7 cellular contexts compared by ENCODE assay signal in genomic region chr2:199704358-199705238, GRCh38.
A peak's percentile ranks its signal among the peaks of the same experiment; 100 is the strongest.
DNase-seq lines count a peak whose midpoint lies in the region; ATAC-seq, FAIRE-seq and TF ChIP-seq lines count a peak whose summit lies in the region.

No MANE protein-coding gene starts in this region.

- no peak overlapping the region for H3K27ac ChIP-seq in hepatocyte
- no peak overlapping the region for H3K27ac ChIP-seq in tibial nerve

- 80% methylated on average over 1 of the region's 1 CpG for WGBS in hepatocyte (ENCODE audit: low lambda C conversion rate, missing lambda C conversion rate)
- 80 to 83% methylated on average over 1 of the region's 1 CpG for WGBS in tibial nerve, 2 donors

- no peak overlapping the region for H3K27ac Mint-ChIP-seq in activated CD4-positive, alpha-beta T cell treated with anti-CD3 and anti-CD28 coated beads, Interleukin-2, amount 10 ng/mL, durations not matched to agents 7 days and 5 days

- no peak overlapping the region for H2AFZ ChIP-seq in hepatocyte

- H3K4me1 ChIP-seq in hepatocyte (ENCODE audit: insufficient read depth): no peaks in the 10 kb centered on the region
- no peaks in the 10 kb centered on the region for H3K4me1 ChIP-seq in tibial nerve

- H3K36me3 Mint-ChIP-seq in activated CD4-positive, alpha-beta T cell treated with anti-CD3 and anti-CD28 coated beads, Interleukin-2, amount 10 ng/mL, durations not matched to agents 7 days and 5 days (ENCODE audit: low read depth): no peaks in the 10 kb centered on the region

- H3K36me3 ChIP-seq in hepatocyte (replicated peaks; ENCODE audit: insufficient read depth, low read depth): no peaks in the 10 kb centered on the region
- no peaks in the 10 kb centered on the region for H3K36me3 ChIP-seq in tibial nerve

- DNase-seq in D721Med (ENCODE audit: insufficient read length, low spot score) (no peak), GM20000 (ENCODE audit: low spot score) (peak; percentile 36), NCI-H1105 treated with DMSO at 0.1 percent for 48 hours (lab: John Stamatoyannopoulos, UW) (peak; percentile 43), hepatocyte (ENCODE audit: low spot score) (peak; percentile 44), tibial nerve (ENCODE audit: low spot score in 2 of 2) (peak in 1 of 2 donors; percentile 7)
- DNase-seq in activated CD4-positive, alpha-beta T cell treated with anti-CD3 and anti-CD28 coated beads, Interleukin-2, amount 10 ng/mL, durations not matched to agents 7 days and 5 days: peak; percentile 31

- no peak for ATAC-seq in HG03097 (IDR thresholded peaks at IDR 0.05; ENCODE audit: low FRiP score, unreplicated experiment)

- H3K9me3 ChIP-seq in hepatocyte (ENCODE audit: low read depth) (peaks cover 11% of the 10 kb centered on the region), tibial nerve (peaks cover 0 to 12% (median 3%) of the 10 kb centered on the region in 4 donors)

- H4K20me1 ChIP-seq in hepatocyte (ENCODE audit: insufficient read depth, poor library complexity, severe bottlenecking): no peaks in the 10 kb centered on the region

- FAIRE-seq in D721Med (lab: Jason Lieb, UNC): no peak

- H3K9me3 Mint-ChIP-seq in activated CD4-positive, alpha-beta T cell treated with anti-CD3 and anti-CD28 coated beads, Interleukin-2, amount 10 ng/mL, durations not matched to agents 7 days and 5 days: no peaks in the 10 kb centered on the region

- no peak overlapping the region for H3K4me3 Mint-ChIP-seq in activated CD4-positive, alpha-beta T cell treated with anti-CD3 and anti-CD28 coated beads, Interleukin-2, amount 10 ng/mL, durations not matched to agents 7 days and 5 days

- no peaks in the 10 kb centered on the region for H3K9me2 ChIP-seq in hepatocyte (replicated peaks; ENCODE audit: insufficient read depth)

- peaks cover 2% of the 10 kb centered on the region for H3K4me1 Mint-ChIP-seq in activated CD4-positive, alpha-beta T cell treated with anti-CD3 and anti-CD28 coated beads, Interleukin-2, amount 10 ng/mL, durations not matched to agents 7 days and 5 days

- H3K27me3 ChIP-seq in hepatocyte (no peaks in the 10 kb centered on the region), tibial nerve (no peaks in the 10 kb centered on the region)

- TF ChIP-seq POLR2A in tibial nerve (IDR thresholded peaks at IDR 0.05): no peak

- no peak for TF ChIP-seq EP300 in tibial nerve (IDR thresholded peaks at IDR 0.05)

- POLR2A ChIA-PET in activated CD4-positive, alpha-beta T cell treated with anti-CD3 and anti-CD28 coated beads, Interleukin-2, amount 10 ng/mL, durations not matched to agents 7 days and 5 days (lab: Charles Lee): interaction anchor here (0.7 kb wide), 1 partner anchor 246 kb away, joined by 3 read pairs; no protein-coding TSS in a partner anchor

- no peak overlapping the region for H3K4me2 ChIP-seq in hepatocyte

- CTCF ChIA-PET in activated CD4-positive, alpha-beta T cell treated with anti-CD3 and anti-CD28 coated beads, Interleukin-2, amount 10 ng/mL, durations not matched to agents 7 days and 5 days (lab: Charles Lee): interaction anchor here (0.6 kb wide), 1 partner anchor 238 kb away, joined by 3 read pairs; no protein-coding TSS in a partner anchor

- peaks cover 7% of the 10 kb centered on the region for H3K27me3 Mint-ChIP-seq in activated CD4-positive, alpha-beta T cell treated with anti-CD3 and anti-CD28 coated beads, Interleukin-2, amount 10 ng/mL, durations not matched to agents 7 days and 5 days

- TF ChIP-seq CTCF in D721Med (IDR thresholded peaks at IDR 0.05; ENCODE audit: insufficient read depth, missing control alignments) (peak; percentile 87), GM20000 (IDR thresholded peaks at IDR 0.05; ENCODE audit: extremely low read depth, missing control alignments) (peak; percentile 23), hepatocyte (IDR thresholded peaks at IDR 0.05; ENCODE audit: poor library complexity) (peak; percentile 61), tibial nerve (IDR thresholded peaks at IDR 0.05) (peak; percentile 22 to 64 (median 29))

- H3K4me3 ChIP-seq in hepatocyte (no peak overlapping the region), tibial nerve (no peak overlapping the region)

- H3K79me2 ChIP-seq in hepatocyte: no peaks in the 10 kb centered on the region

Comparison
In these comparisons a context has a peak if more than half of its experiments do, and no peak if none do; other contexts are left out.
1. CTCF ChIP-seq: peak in every context shown above with its lines; median percentile 87 in D721Med; 61 in hepatocyte; 29 in tibial nerve; 23 in GM20000.